ENCODE assay signal across 6 cellular contexts in genomic region chr11:44101098-44101497, GRCh38. TPM values are rescaled to one million over a fixed set of nuclear protein-coding genes. Genes with fewer than 3 reads are reported as not detected.
"Had no signal": no experiment of that assay in that cellular context is flagged by ENCODE, and none has a peak within 500 bp of the region (broad histone marks: within the 10 kb centered on the region; RNA-seq: fewer than 3 reads in every experiment).

No MANE protein-coding gene starts in this region.

- H3K4me2 ChIP-seq: GM23338 had no signal

- H3K4me3 Mint-ChIP-seq: GM23338, H9 had no signal

- DNase-seq: H9, HCEC 1CT, IMR-90 had no signal

- H2AFZ ChIP-seq: GM23338 had no signal

- H3K9me3 Mint-ChIP-seq: GM23338, H9 had no signal

- H3K4me3 ChIP-seq: GM23338, K562 had no signal

- H3K27ac Mint-ChIP-seq: GM23338, H9 had no signal

RNA-seq across cellular contexts. Expression of gene ACCSL, which starts 53.3 kb away (rescaled TPM):
- polyA plus RNA-seq: GM23338, H1, IMR-90, K562 had no signal
